In genomic region chr18:37309059-37309458, GRCh38 we compare ENCODE assay signal across 2 cellular contexts.
TF ChIP-seq lines count a peak whose summit lies in the region.

No MANE protein-coding gene starts in this region.

TF ChIP-seq in K562, 482 proteins besides CTCF, POLR2A, EP300 and RAD21 (continued from another document):
- TF ChIP-seq ESRRA (IDR thresholded peaks at IDR 0.05; ENCODE audit: borderline replicate concordance, low read depth) = peak; percentile 63; the same call in 1 of the 2 replicates
- peak; percentile 83 for TF ChIP-seq NFIC (IDR thresholded peaks at IDR 0.05)
- no peak for TF ChIP-seq E2F6 (IDR thresholded peaks at IDR 0.05; ENCODE audit: borderline replicate concordance in 1 of 2, extremely low read depth in 1 of 2, insufficient read depth in 1 of 2, insufficient read length in 1 of 2, low read depth in 1 of 2, low read length in 1 of 2, poor library complexity in 1 of 2, severe bottlenecking in 1 of 2)
- TF ChIP-seq RCOR1 (IDR thresholded peaks at IDR 0.05; ENCODE audit: borderline replicate concordance in 1 of 2, low read depth in 2 of 2, low read length in 2 of 2) = peak in 1 of 2 experiments; percentile 19; a peak in 1 of 4 replicates

TF ChIP-seq in HepG2, 621 proteins besides CTCF, POLR2A, EP300 and RAD21 (continued from another document):
- TF ChIP-seq ZNF263 (CRISPR knock-in tag; IDR thresholded peaks at IDR 0.05) (peak; percentile 42; the same call in 1 of the 2 replicates), CSRNP2 (CRISPR knock-in tag; conservative IDR thresholded peaks at IDR 0.05; ENCODE audit: low read depth) (no peak), ZMAT3 (CRISPR knock-in tag; conservative IDR thresholded peaks at IDR 0.05) (no peak)
